ENCODE assay signal across 8 cellular contexts in the genomic region with DNA sequence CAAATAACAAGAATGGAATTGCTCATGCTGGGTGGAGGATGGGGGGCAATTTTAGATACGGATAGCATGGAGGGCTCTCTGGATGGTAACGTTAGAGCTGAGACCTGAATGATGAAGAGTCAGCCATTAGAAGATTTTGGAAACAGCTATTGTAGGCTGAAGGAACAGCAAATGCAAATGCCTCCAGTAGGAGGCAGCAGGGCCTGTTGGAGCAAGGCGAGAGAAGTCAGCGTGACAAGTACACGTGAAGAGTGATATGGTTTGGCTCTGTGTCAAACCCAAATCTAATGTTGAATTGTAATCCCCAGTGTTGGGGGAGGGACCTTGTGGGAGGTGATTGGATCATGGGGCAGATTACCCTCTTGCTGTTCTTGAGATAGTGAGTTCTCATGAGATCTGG. TPM values are rescaled to one million over a fixed set of nuclear protein-coding genes. Genes with fewer than 3 reads are reported as not detected.
DNase-seq lines count a peak whose midpoint lies in the region; TF ChIP-seq lines count a peak whose summit lies in the region.

No MANE protein-coding gene starts in this region.

- no peak overlapping the region for H3K14ac ChIP-seq in mesenchymal stem cell (ENCODE audit: low read length in 2 of 2)

- no peak overlapping the region for H2BK15ac ChIP-seq in mesenchymal stem cell (ENCODE audit: low read depth, poor library complexity, severe bottlenecking)

- H2AK5ac ChIP-seq in mesenchymal stem cell (ENCODE audit: low read length, severe bottlenecking) = no peak overlapping the region

- H3K79me1 ChIP-seq in mesenchymal stem cell (replicated peaks; ENCODE audit: low read length, poor library complexity, severe bottlenecking) = no peaks in the 10 kb centered on the region

- H2AFZ ChIP-seq in mesenchymal stem cell (ENCODE audit: low read depth, low read length) = no peak overlapping the region

- no peaks in the 10 kb centered on the region for H3K36me3 ChIP-seq in GM06990 (ENCODE audit: control insufficient read depth, insufficient read depth, low read length)
- no peaks in the 10 kb centered on the region for H3K36me3 ChIP-seq in mesenchymal stem cell (ENCODE audit: control insufficient read depth in 1 of 2, insufficient read depth in 2 of 2, low read depth in 1 of 2, low read length in 2 of 2)

- H3K4me1 ChIP-seq in mesenchymal stem cell (ENCODE audit: control insufficient read depth, insufficient read depth, low read depth, low read length) = no peaks in the 10 kb centered on the region

- H3K18ac ChIP-seq in mesenchymal stem cell (ENCODE audit: low read depth in 1 of 2, low read length in 2 of 2) = no peak overlapping the region

- no peak overlapping the region for H4K8ac ChIP-seq in mesenchymal stem cell (ENCODE audit: low read length)

- H4K91ac ChIP-seq in mesenchymal stem cell (ENCODE audit: low read length) = no peak overlapping the region

- H2BK12ac ChIP-seq in mesenchymal stem cell (ENCODE audit: low read length in 2 of 2) = no peak overlapping the region

- DNase-seq in GM06990 (ENCODE audit: extremely low read depth, insufficient read length) = no peak
- peak; percentile 63 for DNase-seq in dermis blood vessel endothelial cell
- DNase-seq in mesenchymal stem cell = peak; percentile 8
- DNase-seq in NCI-H1105 (lab: John Stamatoyannopoulos, UW) = no peak
- DNase-seq in NCI-H2029 (lab: John Stamatoyannopoulos, UW) = no peak
- no peak for DNase-seq in COLO829 (ENCODE audit: low spot score)
- no peak for DNase-seq in NCI-H1694 (lab: John Stamatoyannopoulos, UW)

- H3K4me3 ChIP-seq in GM06990 (replicated peaks; ENCODE audit: low read depth, low read length) = no peak overlapping the region
- no peak overlapping the region for H3K4me3 ChIP-seq in mesenchymal stem cell (ENCODE audit: insufficient read depth in 1 of 2, low read depth in 1 of 2, low read length in 2 of 2)

- no peak overlapping the region for H3K4ac ChIP-seq in mesenchymal stem cell (ENCODE audit: low read depth in 1 of 2, low read length in 2 of 2)

- no peak overlapping the region for H3K4me2 ChIP-seq in mesenchymal stem cell (ENCODE audit: low read length, poor library complexity, severe bottlenecking)

- 77% methylated on average over 5 of the region's 5 CpGs for WGBS in mesenchymal stem cell

- no peak overlapping the region for H2BK5ac ChIP-seq in mesenchymal stem cell (ENCODE audit: low read depth, low read length, poor library complexity, severe bottlenecking)

- no peak overlapping the region for H3K27ac ChIP-seq in mesenchymal stem cell (ENCODE audit: low read length, poor library complexity, severe bottlenecking)

- peaks cover 10% of the 10 kb centered on the region for H3K9me3 ChIP-seq in mesenchymal stem cell (ENCODE audit: control insufficient read depth, low read length)

- no peak overlapping the region for H3K23ac ChIP-seq in mesenchymal stem cell (ENCODE audit: low read length in 2 of 2)

- no peak overlapping the region for H2BK120ac ChIP-seq in mesenchymal stem cell (ENCODE audit: low read depth, low read length)

- H3K27me3 ChIP-seq in GM06990 (replicated peaks; ENCODE audit: control insufficient read depth, insufficient read depth, low read length) (no peaks in the 10 kb centered on the region), mesenchymal stem cell (ENCODE audit: control insufficient read depth in 1 of 2, insufficient read depth in 1 of 2, low read length in 2 of 2) (no peaks in the 10 kb centered on the region)

- TF ChIP-seq CTCF in GM06990 (IDR thresholded peaks at IDR 0.05; ENCODE audit: insufficient read depth, low read length, poor library complexity, severe bottlenecking) = peak; percentile 49
- peak; percentile 66 for TF ChIP-seq CTCF in LNCAP (IDR thresholded peaks at IDR 0.05)

- no peak overlapping the region for H3K9ac ChIP-seq in mesenchymal stem cell (ENCODE audit: low read length)

RNA-seq across cellular contexts. Expression of gene SOD3, which starts 59.3 kb away (rescaled TPM):
- 0.28 TPM in 1 of 2 replicates, not detected in the other for total RNA-seq in dermis blood vessel endothelial cell
- polyA plus RNA-seq in mesenchymal stem cell (2013, experiment 1 of 2) = 4.4 TPM
- polyA plus RNA-seq in mesenchymal stem cell (2013, experiment 2 of 2) = 4.6 TPM

Comparison
In these comparisons a context has a peak if more than half of its experiments do, and no peak if none do; other contexts are left out.
1. DNase-seq: peak in dermis blood vessel endothelial cell (single experiment) and mesenchymal stem cell (single experiment); none in GM06990 (single experiment), NCI-H1105 (single experiment), NCI-H2029 (single experiment), COLO829 (single experiment) and NCI-H1694 (single experiment).